Comparison of ENCODE assay signal across 21 cellular contexts in the genomic region with DNA sequence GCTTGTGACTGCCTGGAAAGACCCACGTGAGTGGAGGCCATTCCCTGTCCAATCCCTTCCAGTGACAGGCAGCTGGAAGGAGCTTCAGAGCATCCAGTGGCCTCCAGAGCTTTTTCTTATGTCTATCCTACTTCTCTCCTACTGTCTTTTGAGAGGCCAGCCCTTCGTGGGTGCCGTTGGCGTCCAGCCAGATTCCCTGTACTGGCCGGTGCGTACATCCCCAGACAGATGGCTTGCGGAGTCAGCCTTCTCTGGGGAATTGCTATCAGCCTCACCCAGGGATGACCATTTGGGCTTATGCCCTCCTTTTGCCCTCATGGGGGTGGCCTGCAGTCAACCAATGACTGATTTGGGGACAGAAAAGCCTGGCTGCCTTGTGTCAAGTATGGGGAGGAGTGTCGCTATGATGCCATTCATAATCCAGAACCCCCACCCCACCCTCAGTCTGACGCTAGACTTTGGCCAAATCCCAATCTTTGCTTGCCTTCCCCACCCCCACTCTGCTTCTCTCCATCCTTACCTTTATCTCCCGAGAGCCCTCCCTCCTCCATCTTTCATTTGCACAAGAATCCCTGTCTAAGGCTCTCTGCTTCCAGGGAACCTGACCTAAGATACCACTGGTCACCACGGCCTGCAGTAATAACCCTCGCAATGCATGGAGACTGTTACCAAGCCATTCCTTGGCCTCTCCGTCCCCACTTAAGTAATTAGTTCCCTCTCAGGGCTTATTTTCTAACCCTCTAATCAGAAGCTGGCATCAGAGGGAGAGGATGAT.
A peak's percentile ranks its signal among the peaks of the same experiment; 100 is the strongest.
DNase-seq lines count a peak whose midpoint lies in the region; FAIRE-seq and TF ChIP-seq lines count a peak whose summit lies in the region.
"Had no signal": no experiment of that assay in that cellular context is flagged by ENCODE, and none has a peak within 500 bp of the region (broad histone marks: within the 10 kb centered on the region; RNA-seq: fewer than 3 reads in every experiment).

No MANE protein-coding gene starts in this region.

- no peak for FAIRE-seq in GM12892 (lab: Jason Lieb, UNC)

- H3K27me3 ChIP-seq in H7 (ENCODE audit: control insufficient read depth, insufficient read depth, low read length), result no peaks in the 10 kb centered on the region
- H3K27me3 ChIP-seq in WERI-Rb-1 (ENCODE audit: insufficient read depth, low read depth, severe bottlenecking), result peaks cover 17% of the 10 kb centered on the region
- no peaks in the 10 kb centered on the region for H3K27me3 ChIP-seq in A673 (replicated peaks; ENCODE audit: insufficient read depth, low read depth, low read length, poor library complexity)
- H3K27me3 ChIP-seq: BLaER1 treated with 17β-estradiol and CSF1 and Interleukin-3, amounts not matched to agents 10 nM and 100 nM; Peyer's patch had no signal

- H3K27ac ChIP-seq in WERI-Rb-1 (no peak overlapping the region), A673 (ENCODE audit: low read depth, low read length, poor library complexity, severe bottlenecking) (no peak overlapping the region)
- H3K27ac ChIP-seq: BLaER1 treated with 17β-estradiol and CSF1 and Interleukin-3, amounts not matched to agents 10 nM and 100 nM; Peyer's patch had no signal

- no peaks in the 10 kb centered on the region for H3K4me1 ChIP-seq in A673 (ENCODE audit: insufficient read depth, low read length, poor library complexity, severe bottlenecking)
- H3K4me1 ChIP-seq: Peyer's patch had no signal

- no TSS peak for BruUV-seq in A673 (replicated peaks; lab: Mats Ljungman, UMichigan)

- H3K4me3 Mint-ChIP-seq in neural crest cell, result peak overlapping the region; percentile 15
- H3K4me3 Mint-ChIP-seq: CD4-positive, alpha-beta memory T cell; H9 had no signal

- no peaks in the 10 kb centered on the region for H3K27me3 Mint-ChIP-seq in neural crest cell (ENCODE audit: low read depth)

- TF ChIP-seq CTCF in WERI-Rb-1 (IDR thresholded peaks at IDR 0.05; ENCODE audit: low read depth, low read length), result no peak
- no peak for TF ChIP-seq CTCF in neural crest cell (conservative IDR thresholded peaks at IDR 0.05)
- TF ChIP-seq CTCF in A673 (conservative IDR thresholded peaks at IDR 0.05; ENCODE audit: low read depth, low read length), result no peak

- no peaks in the 10 kb centered on the region for H3K9me3 ChIP-seq in WERI-Rb-1 (ENCODE audit: severe bottlenecking)
- H3K9me3 ChIP-seq in A673 (ENCODE audit: low read depth, low read length, poor library complexity, severe bottlenecking), result no peaks in the 10 kb centered on the region
- H3K9me3 ChIP-seq: BLaER1 treated with 17β-estradiol and CSF1 and Interleukin-3, amounts not matched to agents 10 nM and 100 nM; Peyer's patch had no signal

- TF ChIP-seq POLR2A in GM12892 (IDR thresholded peaks at IDR 0.05; ENCODE audit: low read depth, low read length), result no peak

- POLR2A ChIA-PET in A673 (lab: Charles Lee; ENCODE audit: low non-redundant PET), result no interaction called here

- no peaks in the 10 kb centered on the region for H3K36me3 ChIP-seq in H7 (replicated peaks; ENCODE audit: control insufficient read depth, insufficient read depth, low read length)
- no peaks in the 10 kb centered on the region for H3K36me3 ChIP-seq in WERI-Rb-1
- H3K36me3 ChIP-seq in A673 (ENCODE audit: insufficient read depth, low read length, poor library complexity, severe bottlenecking), result no peaks in the 10 kb centered on the region
- H3K36me3 ChIP-seq: BLaER1 treated with 17β-estradiol and CSF1 and Interleukin-3, amounts not matched to agents 10 nM and 100 nM; Peyer's patch had no signal

- peaks cover 32% of the 10 kb centered on the region for H3K4me1 Mint-ChIP-seq in neural crest cell

- CTCF ChIA-PET in A673 (lab: Charles Lee), result interaction anchor here (0.6 kb wide), 1 partner anchor 19 kb away, joined by 5 read pairs; no protein-coding TSS in a partner anchor

- intact Hi-C loops in A673 (cut with micrococcal nuclease; ENCODE audit: unreplicated experiment), result no loop called here

- no peaks in the 10 kb centered on the region for H3K9me3 Mint-ChIP-seq in neural crest cell

- H3K4me3 ChIP-seq in H7 (ENCODE audit: insufficient read depth, low read depth, low read length), result no peak overlapping the region
- no peak overlapping the region for H3K4me3 ChIP-seq in WERI-Rb-1 (ENCODE audit: low read depth, low read length)
- no peak overlapping the region for H3K4me3 ChIP-seq in A673 (ENCODE audit: low read depth, low read length, poor library complexity, severe bottlenecking)
- H3K4me3 ChIP-seq: BLaER1 treated with 17β-estradiol and CSF1 and Interleukin-3, amounts not matched to agents 10 nM and 100 nM; Peyer's patch had no signal

- peak overlapping the region; percentile 67 for H3K27ac Mint-ChIP-seq in neural crest cell (ENCODE audit: unreplicated experiment)
- H3K27ac Mint-ChIP-seq: CD4-positive, alpha-beta memory T cell; H9 had no signal

- no peaks in the 10 kb centered on the region for H3K36me3 Mint-ChIP-seq in neural crest cell (ENCODE audit: low read depth)
- H3K36me3 Mint-ChIP-seq: CD4-positive, alpha-beta memory T cell had no signal

- DNase-seq in COLO668 (lab: John Stamatoyannopoulos, UW; ENCODE audit: unreplicated experiment) (peak; percentile 1), H7 (peak; percentile 68), WERI-Rb-1 (peak; percentile 48), neural crest cell (ENCODE audit: low read depth, low spot score) (no peak), NCI-H748 (lab: John Stamatoyannopoulos, UW; ENCODE audit: unreplicated experiment) (no peak), A673 (ENCODE audit: low spot score) (no peak), GM12892 (ENCODE audit: insufficient read length) (no peak)
- DNase-seq: ACHN; Calu3; CD4-positive, alpha-beta memory T cell; DMS79; H9; KG1; NCI-H1105; NCI-H1694; NCI-H2081; NCI-H2171 treated with DMSO at 0.1 percent for 48 hours; NCI-H446 treated with DMSO at 0.1 percent for 48 hours; Peyer's patch; T-helper 1 cell had no signal

Comparison
In these comparisons a context has a peak if more than half of its experiments do, and no peak if none do; other contexts are left out.
1. DNase-seq: peak in COLO668 (single experiment), H7 (single experiment) and WERI-Rb-1 (single experiment); none in neural crest cell (single experiment), NCI-H748 (single experiment), A673 (single experiment) and GM12892 (single experiment).